In genomic region chr9:6645153-6646027, GRCh38 we compare ENCODE assay signal across 8 cellular contexts. TPM values are rescaled to one million over a fixed set of nuclear protein-coding genes. Genes with fewer than 3 reads are reported as not detected.
A peak's percentile ranks its signal among the peaks of the same experiment; 100 is the strongest.
DNase-seq lines count a peak whose midpoint lies in the region; ATAC-seq and TF ChIP-seq lines count a peak whose summit lies in the region.

Gene GLDC (minus strand): TSS chr9:6645729. CDS start chr9:6645499, 230 bp downstream.

- ATAC-seq in GM18867 (IDR thresholded peaks at IDR 0.05; ENCODE audit: unreplicated experiment) (peak; percentile 92), HG03045 (IDR thresholded peaks at IDR 0.05; ENCODE audit: unreplicated experiment) (peak; percentile 93)
- ATAC-seq in activated T-helper 17 cell treated with anti-CD3 and anti-CD28 coated beads, Interleukin-2, amount 50 U/mL, for 72 hours (replicated peaks) = peak; percentile 74

- DNase-seq in A673 (ENCODE audit: low spot score) = peak; percentile 55
- peak; percentile 76 to 92 for DNase-seq in NCI-H526 (lab: John Stamatoyannopoulos, UW)
- peak; percentile 89 for DNase-seq in glomerular visceral epithelial cell (ENCODE audit: extremely low spot score)
- no peak for DNase-seq in osteocyte (ENCODE audit: extremely low spot score, unreplicated experiment)
- DNase-seq in uterus = peak in 1 of 2 donors; percentile 17

- CTCF ChIA-PET in A673 (lab: Charles Lee) = no interaction called here

- no peaks in the 10 kb centered on the region for H3K9me3 Mint-ChIP-seq in activated T-helper 17 cell treated with anti-CD3 and anti-CD28 coated beads, Interleukin-2, amount 50 U/mL, for 72 hours
- H3K9me3 Mint-ChIP-seq in osteocyte (ENCODE audit: unreplicated experiment) = no peaks in the 10 kb centered on the region

- peak within 1 kb of the TSS; percentile 87 for H3K4me3 Mint-ChIP-seq in activated T-helper 17 cell treated with anti-CD3 and anti-CD28 coated beads, Interleukin-2, amount 50 U/mL, for 72 hours
- peak within 1 kb of the TSS; percentile 67 for H3K4me3 Mint-ChIP-seq in osteocyte (ENCODE audit: unreplicated experiment)

- H3K27me3 Mint-ChIP-seq in activated T-helper 17 cell treated with anti-CD3 and anti-CD28 coated beads, Interleukin-2, amount 50 U/mL, for 72 hours = peaks cover 34% of the 10 kb centered on the region
- H3K27me3 Mint-ChIP-seq in osteocyte (ENCODE audit: unreplicated experiment) = peaks cover 80% of the 10 kb centered on the region

- H3K27ac ChIP-seq in A673 (ENCODE audit: low read depth, low read length, poor library complexity, severe bottlenecking) (no peak within 1 kb of the TSS), uterus (no peak within 1 kb of the TSS)

- H3K27ac Mint-ChIP-seq in activated T-helper 17 cell treated with anti-CD3 and anti-CD28 coated beads, Interleukin-2, amount 50 U/mL, for 72 hours = peak within 1 kb of the TSS; percentile 58
- H3K27ac Mint-ChIP-seq in osteocyte (ENCODE audit: unreplicated experiment) = no peak within 1 kb of the TSS

- POLR2A ChIA-PET in A673 (lab: Charles Lee; ENCODE audit: low non-redundant PET) = no interaction called here

- peaks cover 4% of the 10 kb centered on the region for H3K4me1 ChIP-seq in A673 (ENCODE audit: insufficient read depth, low read length, poor library complexity, severe bottlenecking)
- H3K4me1 ChIP-seq in uterus = peaks cover 0 to 6% of the 10 kb centered on the region in 2 donors

- TF ChIP-seq POLR2A in uterus (IDR thresholded peaks at IDR 0.05) = no peak

- H3K36me3 ChIP-seq in A673 (ENCODE audit: insufficient read depth, low read length, poor library complexity, severe bottlenecking) (no peaks in the 10 kb centered on the region), uterus (no peaks in the 10 kb centered on the region)

- no TSS peak for BruUV-seq in A673 (replicated peaks; lab: Mats Ljungman, UMichigan)

- H3K4me3 ChIP-seq in A673 (ENCODE audit: low read depth, low read length, poor library complexity, severe bottlenecking) = peak within 1 kb of the TSS; percentile 39
- peak within 1 kb of the TSS; percentile 19 to 23 for H3K4me3 ChIP-seq in uterus

- H3K9me3 ChIP-seq in A673 (ENCODE audit: low read depth, low read length, poor library complexity, severe bottlenecking) = no peaks in the 10 kb centered on the region
- H3K9me3 ChIP-seq in uterus = no peaks in the 10 kb centered on the region

- intact Hi-C loops in A673 (cut with micrococcal nuclease; ENCODE audit: unreplicated experiment) (no loop called here), uterus (cut with DNase I; ENCODE audit: low total_unique reads) (no loop called here)

- peaks cover 6% of the 10 kb centered on the region for H3K4me1 Mint-ChIP-seq in activated T-helper 17 cell treated with anti-CD3 and anti-CD28 coated beads, Interleukin-2, amount 50 U/mL, for 72 hours
- H3K4me1 Mint-ChIP-seq in osteocyte (ENCODE audit: unreplicated experiment) = peaks cover 19% of the 10 kb centered on the region

- TF ChIP-seq CTCF in A673 (conservative IDR thresholded peaks at IDR 0.05; ENCODE audit: low read depth, low read length) (no peak), osteocyte (IDR thresholded peaks at IDR 0.05) (no peak), uterus (IDR thresholded peaks at IDR 0.05) (no peak)

- H3K27me3 ChIP-seq in A673 (replicated peaks; ENCODE audit: insufficient read depth, low read depth, low read length, poor library complexity) = peaks cover 72% of the 10 kb centered on the region
- peaks cover 0 to 31% of the 10 kb centered on the region in 2 donors for H3K27me3 ChIP-seq in uterus

- H3K36me3 Mint-ChIP-seq in activated T-helper 17 cell treated with anti-CD3 and anti-CD28 coated beads, Interleukin-2, amount 50 U/mL, for 72 hours (ENCODE audit: low read depth) = peaks cover 12% of the 10 kb centered on the region
- H3K36me3 Mint-ChIP-seq in osteocyte (ENCODE audit: unreplicated experiment) = no peaks in the 10 kb centered on the region

RNA-seq across cellular contexts. Expression of gene GLDC, which starts in this region (rescaled TPM):
- 0.32 and 1.4 TPM in 2 replicates for total RNA-seq in A673 (2021)
- 10 to 100 TPM; 17.2 to 19.4 TPM for total RNA-seq in activated T-helper 17 cell treated with anti-CD3 and anti-CD28 coated beads, Interleukin-2, amount 50 U/mL, for 72 hours
- 0.71 and 0.78 TPM in 2 replicates for total RNA-seq in osteocyte
- 1 to 10 TPM in 1 of 4 donors, under 1 TPM in 2, not detected in 1; 0.26 to 8.4 (median 0.79) TPM for total RNA-seq in uterus
